10 cellular contexts compared by ENCODE assay signal in the genomic region with DNA sequence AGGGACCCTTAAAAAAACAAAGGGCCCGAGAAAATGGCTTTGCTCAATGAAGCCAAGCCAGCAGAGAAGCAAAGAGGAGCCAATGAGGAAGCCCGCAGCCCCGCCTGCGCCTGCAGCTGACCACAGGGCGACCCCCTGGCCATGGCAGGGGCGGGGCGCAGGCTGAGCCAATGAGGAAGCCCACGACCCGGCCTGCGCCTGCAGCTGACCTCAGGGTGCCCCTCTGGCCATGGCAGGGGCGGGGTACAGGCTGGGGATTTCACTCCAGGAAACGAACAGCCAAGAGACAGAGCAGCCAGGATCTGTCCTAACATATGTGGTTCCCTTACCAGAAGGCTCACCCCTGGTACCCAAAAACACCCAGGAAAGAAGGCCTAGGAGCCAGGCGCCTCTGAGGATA.
DNase-seq lines count a peak whose midpoint lies in the region; ATAC-seq, FAIRE-seq and TF ChIP-seq lines count a peak whose summit lies in the region.
"Had no signal": no experiment of that assay in that cellular context is flagged by ENCODE, and none has a peak within 500 bp of the region (broad histone marks: within the 10 kb centered on the region; RNA-seq: fewer than 3 reads in every experiment).

No MANE protein-coding gene starts in this region.

- H3K27me3 ChIP-seq in GM23338 (ENCODE audit: insufficient read depth) (no peaks in the 10 kb centered on the region), SJSA1 (replicated peaks) (no peaks in the 10 kb centered on the region)
- H3K27me3 ChIP-seq: ovary had no signal

- FAIRE-seq in GM12892 (lab: Jason Lieb, UNC): no peak
- FAIRE-seq: HTR-8/SVneo had no signal

- ATAC-seq in GM23338: peak; percentile 86
- ATAC-seq in activated CD8-positive, alpha-beta memory T cell treated with anti-CD3 and anti-CD28 coated beads, Interleukin-2, amount 10 ng/mL, durations not matched to agents 7 days and 5 days: no peak

- no peak for TF ChIP-seq CTCF in GM23338 (conservative IDR thresholded peaks at IDR 0.05; ENCODE audit: low read depth in 2 of 2)

- H3F3A ChIP-seq in GM23338 (replicated peaks; ENCODE audit: low read depth): peaks cover 8% of the 10 kb centered on the region

- peak overlapping the region; percentile 39; the same call in 2 of the 3 replicates for H3K4me3 Mint-ChIP-seq in GM23338
- no peak overlapping the region for H3K4me3 Mint-ChIP-seq in activated CD8-positive, alpha-beta memory T cell treated with anti-CD3 and anti-CD28 coated beads, Interleukin-2, amount 10 ng/mL, durations not matched to agents 7 days and 5 days
- H3K4me3 Mint-ChIP-seq: dendritic cell treated with granulocyte-macrophage colony-stimulating factor and Interleukin-4, amounts not matched to agents 40 ng/mL and 50 ng/mL, for 4 days had no signal

- H3K9me2 ChIP-seq in GM23338 (ENCODE audit: insufficient read depth): no peaks in the 10 kb centered on the region

- H3K4me2 ChIP-seq in GM23338: peak overlapping the region; percentile 24; the same call in 1 of the 2 replicates

- H3K27ac ChIP-seq in GM23338 (ENCODE audit: low read depth) (no peak overlapping the region), SJSA1 (peak overlapping the region; percentile 58; the same call in 1 of the 2 replicates), epithelial cell of prostate (peak overlapping the region; percentile 85)
- H3K27ac ChIP-seq: ovary had no signal

- H3K27me3 Mint-ChIP-seq in GM23338 (ENCODE audit: insufficient read depth, low read depth, poor library complexity): peaks cover 2% of the 10 kb centered on the region
- no peaks in the 10 kb centered on the region for H3K27me3 Mint-ChIP-seq in activated CD8-positive, alpha-beta memory T cell treated with anti-CD3 and anti-CD28 coated beads, Interleukin-2, amount 10 ng/mL, durations not matched to agents 7 days and 5 days
- H3K27me3 Mint-ChIP-seq: dendritic cell treated with granulocyte-macrophage colony-stimulating factor and Interleukin-4, amounts not matched to agents 40 ng/mL and 50 ng/mL, for 4 days had no signal

- peaks cover 58% of the 10 kb centered on the region for H3K4me1 Mint-ChIP-seq in GM23338
- peaks cover 64% of the 10 kb centered on the region for H3K4me1 Mint-ChIP-seq in activated CD8-positive, alpha-beta memory T cell treated with anti-CD3 and anti-CD28 coated beads, Interleukin-2, amount 10 ng/mL, durations not matched to agents 7 days and 5 days

- H3K36me3 ChIP-seq in GM23338 (ENCODE audit: insufficient read depth) (no peaks in the 10 kb centered on the region; the same call in 1 of the 2 replicates), SJSA1 (peaks cover 46% of the 10 kb centered on the region)
- H3K36me3 ChIP-seq: ovary had no signal

- peaks cover 25% of the 10 kb centered on the region for H4K20me1 ChIP-seq in GM23338 (replicated peaks; ENCODE audit: insufficient read depth)

- H3K79me2 ChIP-seq in GM23338 (replicated peaks; ENCODE audit: insufficient read depth): peaks cover 77% of the 10 kb centered on the region

- TF ChIP-seq POLR2A in GM12892 (IDR thresholded peaks at IDR 0.05; ENCODE audit: low read depth, low read length): no peak

- peaks cover 5% of the 10 kb centered on the region; the same call in 1 of the 2 replicates for H3K9me3 ChIP-seq in SJSA1 (replicated peaks)
- H3K9me3 ChIP-seq: ovary had no signal

- H3K4me3 ChIP-seq in GM23338: no peak overlapping the region
- no peak overlapping the region for H3K4me3 ChIP-seq in SJSA1
- H3K4me3 ChIP-seq: ovary had no signal

- H3K9me3 Mint-ChIP-seq in GM23338: no peaks in the 10 kb centered on the region
- H3K9me3 Mint-ChIP-seq in activated CD8-positive, alpha-beta memory T cell treated with anti-CD3 and anti-CD28 coated beads, Interleukin-2, amount 10 ng/mL, durations not matched to agents 7 days and 5 days (ENCODE audit: low read depth): peaks cover 2% of the 10 kb centered on the region
- H3K9me3 Mint-ChIP-seq: dendritic cell treated with granulocyte-macrophage colony-stimulating factor and Interleukin-4, amounts not matched to agents 40 ng/mL and 50 ng/mL, for 4 days had no signal

- no peak overlapping the region for H2AFZ ChIP-seq in GM23338

- peaks cover 42% of the 10 kb centered on the region for H3K36me3 Mint-ChIP-seq in GM23338 (ENCODE audit: low read depth)
- peaks cover 52% of the 10 kb centered on the region for H3K36me3 Mint-ChIP-seq in activated CD8-positive, alpha-beta memory T cell treated with anti-CD3 and anti-CD28 coated beads, Interleukin-2, amount 10 ng/mL, durations not matched to agents 7 days and 5 days

- H3K4me1 ChIP-seq in GM23338 (ENCODE audit: insufficient read depth) (peaks cover 50% of the 10 kb centered on the region), SJSA1 (replicated peaks) (peaks cover 42% of the 10 kb centered on the region)

- peak; percentile 80 for DNase-seq in GM23338 (ENCODE audit: low spot score)
- DNase-seq in SJSA1 (ENCODE audit: low read depth in 1 of 2, low spot score in 2 of 2): no peak
- no peak for DNase-seq in epithelial cell of prostate (ENCODE audit: low read depth, low spot score)
- DNase-seq in retina: peak; percentile 70
- DNase-seq in GM12892 (ENCODE audit: insufficient read length): no peak
- DNase-seq in DMS53 treated with DMSO at 0.1 percent for 48 hours (lab: John Stamatoyannopoulos, UW; ENCODE audit: unreplicated experiment): no peak
- DNase-seq in activated CD8-positive, alpha-beta memory T cell treated with anti-CD3 and anti-CD28 coated beads, Interleukin-2, amount 10 ng/mL, durations not matched to agents 7 days and 5 days: no peak
- DNase-seq: ovary had no signal

- no peak overlapping the region for H3K27ac Mint-ChIP-seq in GM23338
- H3K27ac Mint-ChIP-seq in activated CD8-positive, alpha-beta memory T cell treated with anti-CD3 and anti-CD28 coated beads, Interleukin-2, amount 10 ng/mL, durations not matched to agents 7 days and 5 days: no peak overlapping the region

- CTCF ChIA-PET in activated CD8-positive, alpha-beta memory T cell treated with anti-CD3 and anti-CD28 coated beads, Interleukin-2, amount 10 ng/mL, durations not matched to agents 7 days and 5 days (lab: Charles Lee): interaction anchor here (0.6 to 1.6 kb wide), 3 partner anchors 9 to 137 kb away, joined by 3 to 5 read pairs (median 3); no protein-coding TSS in a partner anchor

TF ChIP-seq in GM23338, 12 proteins besides CTCF, POLR2A, EP300 and RAD21 (continues in another document):
- no peak for TF ChIP-seq EZH2 (IDR thresholded peaks at IDR 0.05; ENCODE audit: low read depth, unreplicated experiment)
- TF ChIP-seq, protein P1, sequence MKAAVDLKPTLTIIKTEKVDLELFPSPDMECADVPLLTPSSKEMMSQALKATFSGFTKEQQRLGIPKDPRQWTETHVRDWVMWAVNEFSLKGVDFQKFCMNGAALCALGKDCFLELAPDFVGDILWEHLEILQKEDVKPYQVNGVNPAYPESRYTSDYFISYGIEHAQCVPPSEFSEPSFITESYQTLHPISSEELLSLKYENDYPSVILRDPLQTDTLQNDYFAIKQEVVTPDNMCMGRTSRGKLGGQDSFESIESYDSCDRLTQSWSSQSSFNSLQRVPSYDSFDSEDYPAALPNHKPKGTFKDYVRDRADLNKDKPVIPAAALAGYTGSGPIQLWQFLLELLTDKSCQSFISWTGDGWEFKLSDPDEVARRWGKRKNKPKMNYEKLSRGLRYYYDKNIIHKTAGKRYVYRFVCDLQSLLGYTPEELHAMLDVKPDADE (IDR thresholded peaks at IDR 0.05): no peak
- no peak for TF ChIP-seq STAT1 (IDR thresholded peaks at IDR 0.05; ENCODE audit: unreplicated experiment)
- no peak for TF ChIP-seq JUNB (IDR thresholded peaks at IDR 0.05; ENCODE audit: unreplicated experiment)
- no peak for TF ChIP-seq ZNF114 (CRISPR knock-in tag; IDR thresholded peaks at IDR 0.05)
- TF ChIP-seq EZH2phosphoT487 (IDR thresholded peaks at IDR 0.05; ENCODE audit: unreplicated experiment): no peak
- TF ChIP-seq ZNF331 (CRISPR knock-in tag; IDR thresholded peaks at IDR 0.05; ENCODE audit: low read depth): no peak

Comparison
In these comparisons a context has a peak if more than half of its experiments do, and no peak if none do; other contexts are left out.
1. DNase-seq: peak in GM23338 (single experiment) and retina (single experiment); none in SJSA1 (0 of 2), epithelial cell of prostate (single experiment), GM12892 (single experiment), DMS53 treated with DMSO at 0.1 percent for 48 hours (single experiment) and activated CD8-positive, alpha-beta memory T cell treated with anti-CD3 and anti-CD28 coated beads, Interleukin-2, amount 10 ng/mL, durations not matched to agents 7 days and 5 days (single experiment).